Comparison of ENCODE assay signal across 8 cellular contexts in the genomic region with DNA sequence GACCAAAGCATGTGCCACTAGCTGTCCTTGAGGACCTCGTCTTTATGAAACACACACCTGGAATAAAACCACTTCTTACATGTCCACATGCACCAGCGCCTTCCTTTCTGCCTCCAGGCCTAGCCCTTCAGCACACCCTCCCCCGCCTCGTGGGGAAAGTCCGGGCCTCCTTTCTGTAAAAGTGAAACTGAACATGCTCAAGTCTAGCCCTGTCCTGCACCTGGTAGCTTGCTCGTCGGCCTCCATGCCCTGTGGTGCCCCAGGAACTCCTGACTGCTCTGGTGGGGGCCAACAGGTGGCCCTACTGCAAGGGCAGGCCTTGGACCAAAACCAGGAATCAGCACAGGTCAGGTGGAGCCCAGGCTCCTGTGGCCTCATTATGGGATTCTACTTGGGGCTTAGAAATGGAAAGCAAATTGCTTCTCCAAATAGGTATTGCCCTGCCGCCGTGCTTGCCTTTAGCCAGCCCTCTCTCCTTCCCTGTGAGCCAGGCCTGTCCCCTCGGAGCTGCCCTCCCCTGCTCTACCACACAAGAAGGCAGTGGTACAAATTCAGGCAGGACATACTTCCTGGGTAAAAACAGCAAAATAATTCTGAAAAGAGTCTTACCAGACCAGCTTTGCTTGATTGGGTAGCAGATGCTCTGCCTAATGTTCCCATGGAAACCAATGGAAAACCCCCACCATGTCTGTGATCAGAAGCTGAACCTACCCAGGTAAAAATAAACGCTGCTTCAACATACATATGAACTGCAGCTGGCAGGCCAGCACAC. TPM values are rescaled to one million over a fixed set of nuclear protein-coding genes. Genes with fewer than 3 reads are reported as not detected.
DNase-seq lines count a peak whose midpoint lies in the region; ATAC-seq lines count a peak whose summit lies in the region.

No MANE protein-coding gene starts in this region.

- no peak overlapping the region for H3K4me3 ChIP-seq in right cardiac atrium (ENCODE audit: low read length)

- H3K9me3 ChIP-seq in T-helper 17 cell (ENCODE audit: control insufficient read depth, low read length, poor library complexity, severe bottlenecking) (no peaks in the 10 kb centered on the region), right cardiac atrium (ENCODE audit: control insufficient read depth, low read length) (no peaks in the 10 kb centered on the region)

- peak overlapping the region; percentile 87 for H3K4me3 Mint-ChIP-seq in T-helper 17 cell

- H3K27me3 ChIP-seq in right cardiac atrium (ENCODE audit: control insufficient read depth, insufficient read depth): no peaks in the 10 kb centered on the region

- peaks cover 19% of the 10 kb centered on the region for H3K4me1 Mint-ChIP-seq in T-helper 17 cell

- 77% methylated on average over 11 of the region's 11 CpGs for WGBS in right cardiac atrium

- peaks cover 27% of the 10 kb centered on the region for H3K27me3 Mint-ChIP-seq in T-helper 17 cell

- DNase-seq in T-helper 17 cell (peak in 1 of 3 donors; percentile 50), GM03348 (ENCODE audit: low spot score) (no peak), NCI-H526 (lab: John Stamatoyannopoulos, UW) (no peak), right cardiac atrium (no peak)
- DNase-seq in central memory CD4-positive, alpha-beta T cell: peak; percentile 42
- DNase-seq in stimulated activated CD4-positive, alpha-beta T cell treated with anti-CD3 and anti-CD28 coated beads, Interleukin-2, amount 100 ng/mL, for 24 hours: peak; percentile 73 to 74

- peak overlapping the region; percentile 85 for H3K27ac Mint-ChIP-seq in T-helper 17 cell

- peaks cover 2% of the 10 kb centered on the region for H3K36me3 Mint-ChIP-seq in T-helper 17 cell (ENCODE audit: low read depth)

- peak; percentile 86 for ATAC-seq in GM18907 (IDR thresholded peaks at IDR 0.05; ENCODE audit: unreplicated experiment)
- peak; percentile 91 for ATAC-seq in HG02885 (IDR thresholded peaks at IDR 0.05; ENCODE audit: poor library complexity, unreplicated experiment)
- ATAC-seq in T-helper 17 cell: peak; percentile 96
- no peak for ATAC-seq in right cardiac atrium

- H3K4me1 ChIP-seq in right cardiac atrium (ENCODE audit: control insufficient read depth, insufficient read depth, low read length): peaks cover 2% of the 10 kb centered on the region

- intact Hi-C loops in right cardiac atrium (cut with DNase I): no loop called here

- no peak overlapping the region for H3K27ac ChIP-seq in right cardiac atrium (ENCODE audit: low read length)

RNA-seq across cellular contexts. Expression of gene ERH, which starts 43.5 kb away (rescaled TPM):
- total RNA-seq in T-helper 17 cell (100 to 1,000 TPM; 102 to 118 TPM), right cardiac atrium (100 to 1,000 TPM; 112 to 141 (median 127) TPM)
- polyA plus RNA-seq in right cardiac atrium: 123 TPM

RNA-seq across cellular contexts. Expression of gene SLC39A9, which starts 43.9 kb away (rescaled TPM):
- 10 to 100 TPM; 27.6 to 31.0 TPM for total RNA-seq in T-helper 17 cell
- 10 to 100 TPM; 23.7 to 34.5 (median 25.2) TPM for total RNA-seq in right cardiac atrium
- polyA plus RNA-seq in right cardiac atrium: 10.3 TPM

Comparison
In these comparisons a context has a peak if more than half of its experiments do, and no peak if none do; other contexts are left out.
1. ATAC-seq: peak in GM18907 (single experiment), HG02885 (single experiment) and T-helper 17 cell (single experiment); none in right cardiac atrium (0 of 2).
2. DNase-seq: peak in central memory CD4-positive, alpha-beta T cell (single experiment) and stimulated activated CD4-positive, alpha-beta T cell treated with anti-CD3 and anti-CD28 coated beads, Interleukin-2, amount 100 ng/mL, for 24 hours (2 of 2); none in GM03348 (single experiment), NCI-H526 (0 of 2) and right cardiac atrium (0 of 3).